Comparison of ENCODE assay signal across 14 cellular contexts in genomic region chrX:120827213-120827612, GRCh38. TPM values are rescaled to one million over a fixed set of nuclear protein-coding genes. Genes with fewer than 3 reads are reported as not detected.
"Had no signal": no experiment of that assay in that cellular context is flagged by ENCODE, and none has a peak within 500 bp of the region (broad histone marks: within the 10 kb centered on the region; RNA-seq: fewer than 3 reads in every experiment).

No MANE protein-coding gene starts in this region.

RNA-seq across cellular contexts. Expression of gene CT47B1, which starts 48.5 kb away (rescaled TPM):
- total RNA-seq: stomach, subcutaneous adipose tissue, suprapubic skin, temporal lobe, thoracic aorta, thyroid gland, tibial nerve, transverse colon, upper lobe of left lung, upper lobe of right lung, ureter, urinary bladder, uterus, vagina had no signal
